Comparison of ENCODE assay signal across 8 cellular contexts in genomic region chr2:91477731-91478672, GRCh38.
DNase-seq lines count a peak whose midpoint lies in the region; ATAC-seq and TF ChIP-seq lines count a peak whose summit lies in the region.

No MANE protein-coding gene starts in this region.

- POLR2A ChIA-PET in HCT116 (lab: Charles Lee), result no interaction called here

- no peak for ATAC-seq in HCT116
- ATAC-seq in right cardiac atrium, result peak in 1 of 2 donors; percentile 36
- no peak for ATAC-seq in stimulated activated memory B cell treated with anti-CD40 and anti-IgM and Interleukin-4, amounts not matched to agents 10 μg/mL and 1 μg/mL and 100 μg/mL, for 72 hours
- ATAC-seq in HG03342 (IDR thresholded peaks at IDR 0.05; ENCODE audit: unreplicated experiment), result no peak
- no peak for ATAC-seq in GM19395 (IDR thresholded peaks at IDR 0.05; ENCODE audit: unreplicated experiment)

- H3K9ac ChIP-seq in HCT116 (ENCODE audit: low read length), result no peak overlapping the region

- no peak for DNase-seq in HCT116 (ENCODE audit: low read depth, low spot score)
- peak; percentile 14 for DNase-seq in activated CD8-positive, alpha-beta memory T cell treated with anti-CD3 and anti-CD28 coated beads, Interleukin-2, amount 50 U/mL, for 4 hours
- DNase-seq in right cardiac atrium, result peak; percentile 43 to 84 (median 70)
- no peak for DNase-seq in NCI-H345 (lab: John Stamatoyannopoulos, UW)
- DNase-seq in NOMO-1 treated with dmso at 0.1 percent for 144 hours (lab: John Stamatoyannopoulos, UW; ENCODE audit: unreplicated experiment), result no peak

- no peaks in the 10 kb centered on the region for H4K20me1 ChIP-seq in HCT116 (ENCODE audit: insufficient read depth)

- H3K4me3 ChIP-seq in HCT116 (replicated peaks in 1 of 2; ENCODE audit: low read depth in 1 of 2, low read length in 2 of 2), result peak overlapping the region; percentile 16 to 19
- H3K4me3 ChIP-seq in right cardiac atrium (ENCODE audit: low read length), result peak overlapping the region; percentile 77

- no peak for TF ChIP-seq RAD21 in HCT116 (IDR thresholded peaks at IDR 0.05; ENCODE audit: low read depth)

- H3K4me1 ChIP-seq in HCT116 (ENCODE audit: control insufficient read depth in 1 of 2, insufficient read depth in 2 of 2, low read length in 2 of 2) (peaks cover 0 to 10% of the 10 kb centered on the region in 2 experiments; a peak in 1 of 4 replicates), right cardiac atrium (ENCODE audit: control insufficient read depth, insufficient read depth, low read length) (no peaks in the 10 kb centered on the region)

- no peaks in the 10 kb centered on the region for H3K9me3 ChIP-seq in HCT116 (ENCODE audit: control insufficient read depth in 1 of 2, insufficient read depth in 1 of 2, low read depth in 1 of 2, low read length in 2 of 2)
- no peaks in the 10 kb centered on the region for H3K9me3 ChIP-seq in right cardiac atrium (ENCODE audit: control insufficient read depth, low read length)

- WGBS in right cardiac atrium, result 2% methylated on average over 123 of the region's 123 CpGs

- intact Hi-C loops in HCT116 (cut with micrococcal nuclease), result no loop called here
- intact Hi-C loops in right cardiac atrium (cut with DNase I), result no loop called here

- H3K27ac ChIP-seq in HCT116 (ENCODE audit: low read depth, low read length) (no peak overlapping the region), right cardiac atrium (ENCODE audit: low read length) (no peak overlapping the region)

- no peaks in the 10 kb centered on the region for H3K36me3 ChIP-seq in HCT116 (ENCODE audit: control insufficient read depth in 1 of 2, insufficient read depth in 2 of 2, low read length in 2 of 2)

- RAD21 ChIA-PET in HCT116 (lab: Charles Lee; ENCODE audit: low non-redundant PET in 1 of 2, low total read pairs in 2 of 2, uncharacterized antibody in 2 of 2, unreplicated experiment in 2 of 2), result no interaction called here

- no peaks in the 10 kb centered on the region for H3K36me3 Mint-ChIP-seq in stimulated activated memory B cell treated with anti-CD40 and anti-IgM and Interleukin-4, amounts not matched to agents 10 μg/mL and 1 μg/mL and 100 μg/mL, for 72 hours

- H3K4me2 ChIP-seq in HCT116 (ENCODE audit: low read length), result peak overlapping the region; percentile 59

- no peak overlapping the region for H2AFZ ChIP-seq in HCT116 (ENCODE audit: low read depth, low read length, poor library complexity, severe bottlenecking)

- H3K27ac Mint-ChIP-seq in stimulated activated memory B cell treated with anti-CD40 and anti-IgM and Interleukin-4, amounts not matched to agents 10 μg/mL and 1 μg/mL and 100 μg/mL, for 72 hours, result peak overlapping the region; percentile 81

- no peak for TF ChIP-seq CTCF in HCT116 (IDR thresholded peaks at IDR 0.05 in 2 of 3, conservative IDR thresholded peaks at IDR 0.05 in 1 of 3; ENCODE audit: borderline replicate concordance in 1 of 3, insufficient read depth in 1 of 3, low read depth in 2 of 3, low read length in 2 of 3)

- no TSS peak for BruUV-seq in HCT116 (replicated peaks; lab: Mats Ljungman, UMichigan)

- no peaks in the 10 kb centered on the region for H3K79me2 ChIP-seq in HCT116 (ENCODE audit: insufficient read depth, low read length)

- CTCF ChIA-PET in HCT116 (lab: Charles Lee), result no interaction called here

- H3K4me3 Mint-ChIP-seq in stimulated activated memory B cell treated with anti-CD40 and anti-IgM and Interleukin-4, amounts not matched to agents 10 μg/mL and 1 μg/mL and 100 μg/mL, for 72 hours, result peak overlapping the region; percentile 68

- peaks cover 11% of the 10 kb centered on the region for H3K27me3 ChIP-seq in HCT116 (ENCODE audit: insufficient read depth, low read length)
- no peaks in the 10 kb centered on the region for H3K27me3 ChIP-seq in right cardiac atrium (ENCODE audit: control insufficient read depth, insufficient read depth)

- peaks cover 7% of the 10 kb centered on the region for H3K4me1 Mint-ChIP-seq in stimulated activated memory B cell treated with anti-CD40 and anti-IgM and Interleukin-4, amounts not matched to agents 10 μg/mL and 1 μg/mL and 100 μg/mL, for 72 hours

- H3K9me3 Mint-ChIP-seq in stimulated activated memory B cell treated with anti-CD40 and anti-IgM and Interleukin-4, amounts not matched to agents 10 μg/mL and 1 μg/mL and 100 μg/mL, for 72 hours, result peaks cover 3% of the 10 kb centered on the region

- H3K27me3 Mint-ChIP-seq in stimulated activated memory B cell treated with anti-CD40 and anti-IgM and Interleukin-4, amounts not matched to agents 10 μg/mL and 1 μg/mL and 100 μg/mL, for 72 hours, result peaks cover 42% of the 10 kb centered on the region

- no peak for TF ChIP-seq POLR2A in HCT116 (IDR thresholded peaks at IDR 0.05; ENCODE audit: borderline replicate concordance, extremely low read depth, insufficient read depth, insufficient read length)

- no peaks in the 10 kb centered on the region for H3K9me2 ChIP-seq in HCT116 (ENCODE audit: insufficient read depth)

TF ChIP-seq in HCT116, 20 proteins besides CTCF, POLR2A, EP300 and RAD21:
- peak; percentile 100 for TF ChIP-seq EZH2phosphoT487 (IDR thresholded peaks at IDR 0.05; ENCODE audit: borderline replicate concordance)
- TF ChIP-seq EZH2 (IDR thresholded peaks at IDR 0.05), result peak; percentile 100
- TF ChIP-seq TCF7L2 (IDR thresholded peaks at IDR 0.05; ENCODE audit: borderline replicate concordance, extremely low read depth, insufficient read depth, insufficient read length), result peak; percentile 88
- no peak for TF ChIP-seq JUND (IDR thresholded peaks at IDR 0.05)

Comparison
In these comparisons a context has a peak if more than half of its experiments do, and no peak if none do; other contexts are left out.
1. DNase-seq: peak in activated CD8-positive, alpha-beta memory T cell treated with anti-CD3 and anti-CD28 coated beads, Interleukin-2, amount 50 U/mL, for 4 hours (single experiment) and right cardiac atrium (3 of 3); none in HCT116 (single experiment), NCI-H345 (single experiment) and NOMO-1 treated with dmso at 0.1 percent for 144 hours (single experiment).